Comparison of ENCODE assay signal across 8 cellular contexts in genomic region chr1:86965012-86965826, GRCh38. TPM values are rescaled to one million over a fixed set of nuclear protein-coding genes. Genes with fewer than 3 reads are reported as not detected.
A peak's percentile ranks its signal among the peaks of the same experiment; 100 is the strongest.
DNase-seq lines count a peak whose midpoint lies in the region; ATAC-seq and TF ChIP-seq lines count a peak whose summit lies in the region.

No MANE protein-coding gene starts in this region.

- H2AFZ ChIP-seq in HCT116 (ENCODE audit: low read depth, low read length, poor library complexity, severe bottlenecking) = no peak overlapping the region
- H2AFZ ChIP-seq in PC-9 = no peak overlapping the region
- no peak overlapping the region for H2AFZ ChIP-seq in osteoblast (ENCODE audit: low read length)

- TF ChIP-seq CTCF in HCT116 (IDR thresholded peaks at IDR 0.05 in 2 of 3, conservative IDR thresholded peaks at IDR 0.05 in 1 of 3; ENCODE audit: borderline replicate concordance in 1 of 3, insufficient read depth in 1 of 3, low read depth in 2 of 3, low read length in 2 of 3) (peak; percentile 54 to 77 (median 72); a peak in 5 of 6 replicates), PC-9 (conservative IDR thresholded peaks at IDR 0.05) (peak; percentile 87), epithelial cell of esophagus (IDR thresholded peaks at IDR 0.05; ENCODE audit: insufficient read depth, low read depth, low read length, missing control alignments) (peak; percentile 79), osteoblast (IDR thresholded peaks at IDR 0.05; ENCODE audit: extremely low read depth, low read depth, low read length) (peak; percentile 82)

- no peak overlapping the region for H3K4me3 ChIP-seq in HCT116 (replicated peaks in 1 of 2; ENCODE audit: low read depth in 1 of 2, low read length in 2 of 2)
- H3K4me3 ChIP-seq in PC-9 = no peak overlapping the region
- H3K4me3 ChIP-seq in epithelial cell of esophagus (ENCODE audit: low read length) = no peak overlapping the region
- H3K4me3 ChIP-seq in osteoblast (ENCODE audit: insufficient read depth, low read length) = no peak overlapping the region

- CTCF ChIA-PET in HCT116 (lab: Charles Lee) (interaction anchor here (0.8 to 1.8 kb wide), 9 partner anchors 9 to 223 kb away, joined by 3 to 15 read pairs (median 4); partner anchors contain the start of gene HS2ST1), PC-9 (lab: Charles Lee) (interaction anchor here (0.5 to 0.6 kb wide), 3 partner anchors 109 to 583 kb away, joined by 3 to 4 read pairs (median 3); no protein-coding TSS in a partner anchor)

- no peaks in the 10 kb centered on the region for H3F3A ChIP-seq in PC-9 (ENCODE audit: insufficient read depth, low read depth)

- no peaks in the 10 kb centered on the region for H3K9me2 ChIP-seq in HCT116 (ENCODE audit: insufficient read depth)
- H3K9me2 ChIP-seq in PC-9 (ENCODE audit: insufficient read depth) = no peaks in the 10 kb centered on the region

- intact Hi-C loops in HCT116 (cut with micrococcal nuclease) (loop anchor here (1.0 to 5.0 kb wide), 3 partner anchors 117 to 184 kb away; no protein-coding TSS in a partner anchor), PC-9 (cut with micrococcal nuclease; ENCODE audit: unreplicated experiment) (loop anchor here (1.0 to 10.0 kb wide), 3 partner anchors 60 to 220 kb away; no protein-coding TSS in a partner anchor)

- peak; percentile 1 to 10 for DNase-seq in NCI-H2081 (lab: John Stamatoyannopoulos, UW)
- DNase-seq in NCI-H2081 treated with DMSO at 0.1 percent for 48 hours (lab: John Stamatoyannopoulos, UW) = no peak
- peak; percentile 23 for DNase-seq in HCT116 (ENCODE audit: low read depth, low spot score)
- peak in 1 of 2 experiments; percentile 6 for DNase-seq in PC-9
- DNase-seq in epithelial cell of esophagus (ENCODE audit: low read depth) = peak; percentile 39
- peak; percentile 30 for DNase-seq in osteoblast (ENCODE audit: insufficient read length, low spot score, missing footprints)
- no peak for DNase-seq in DMS153 (lab: John Stamatoyannopoulos, UW)

- POLR2A ChIA-PET in HCT116 (lab: Charles Lee) (no interaction called here), PC-9 (lab: Charles Lee; ENCODE audit: unreplicated experiment) (no interaction called here)

- H3K9me3 ChIP-seq in HCT116 (ENCODE audit: control insufficient read depth in 1 of 2, insufficient read depth in 1 of 2, low read depth in 1 of 2, low read length in 2 of 2) (no peaks in the 10 kb centered on the region), PC-9 (ENCODE audit: insufficient read depth, low read depth) (no peaks in the 10 kb centered on the region), osteoblast (ENCODE audit: low read depth, low read length) (no peaks in the 10 kb centered on the region)

- peak; percentile 72 for ATAC-seq in HCT116
- ATAC-seq in HG03378 (IDR thresholded peaks at IDR 0.05; ENCODE audit: unreplicated experiment) = no peak

- TF ChIP-seq POLR2A in HCT116 (IDR thresholded peaks at IDR 0.05; ENCODE audit: borderline replicate concordance, extremely low read depth, insufficient read depth, insufficient read length) = no peak

- H4K20me1 ChIP-seq in HCT116 (ENCODE audit: insufficient read depth) (peaks cover 4% of the 10 kb centered on the region; the same call in 1 of the 2 replicates), PC-9 (ENCODE audit: insufficient read depth) (no peaks in the 10 kb centered on the region), osteoblast (ENCODE audit: insufficient read depth, low read length) (no peaks in the 10 kb centered on the region)

- H3K27me3 ChIP-seq in HCT116 (ENCODE audit: insufficient read depth, low read length) (no peaks in the 10 kb centered on the region), PC-9 (ENCODE audit: insufficient read depth, low read depth) (no peaks in the 10 kb centered on the region), osteoblast (ENCODE audit: insufficient read depth, low read length) (no peaks in the 10 kb centered on the region)

- BruUV-seq in HCT116 (replicated peaks; lab: Mats Ljungman, UMichigan) (no TSS peak), PC-9 (replicated peaks; lab: Mats Ljungman, UMichigan) (no TSS peak)

- TF ChIP-seq RAD21 in HCT116 (IDR thresholded peaks at IDR 0.05; ENCODE audit: low read depth) = peak; percentile 81

- RAD21 ChIA-PET in HCT116 (lab: Charles Lee; ENCODE audit: low non-redundant PET in 1 of 2, low total read pairs in 2 of 2, uncharacterized antibody in 2 of 2, unreplicated experiment in 2 of 2) = no interaction called here

- H3K4me2 ChIP-seq in HCT116 (ENCODE audit: low read length) = no peak overlapping the region
- H3K4me2 ChIP-seq in PC-9 = no peak overlapping the region
- no peak overlapping the region for H3K4me2 ChIP-seq in osteoblast (ENCODE audit: insufficient read depth, low read length)

- H3K9ac ChIP-seq in HCT116 (ENCODE audit: low read length) = no peak overlapping the region

- H3K27ac ChIP-seq in HCT116 (ENCODE audit: low read depth, low read length) = no peak overlapping the region
- no peak overlapping the region for H3K27ac ChIP-seq in PC-9
- H3K27ac ChIP-seq in osteoblast (ENCODE audit: low read depth, low read length) = no peak overlapping the region

- no peaks in the 10 kb centered on the region for H3K36me3 ChIP-seq in HCT116 (ENCODE audit: control insufficient read depth in 1 of 2, insufficient read depth in 2 of 2, low read length in 2 of 2)
- no peaks in the 10 kb centered on the region for H3K36me3 ChIP-seq in PC-9 (ENCODE audit: low read depth)
- no peaks in the 10 kb centered on the region for H3K36me3 ChIP-seq in osteoblast (ENCODE audit: insufficient read depth, low read length)

- H3K4me1 ChIP-seq in HCT116 (ENCODE audit: control insufficient read depth in 1 of 2, insufficient read depth in 2 of 2, low read length in 2 of 2) = no peaks in the 10 kb centered on the region
- no peaks in the 10 kb centered on the region for H3K4me1 ChIP-seq in PC-9 (replicated peaks; ENCODE audit: insufficient read depth)
- H3K4me1 ChIP-seq in osteoblast (ENCODE audit: insufficient read depth, low read length) = peaks cover 5% of the 10 kb centered on the region

- H3K79me2 ChIP-seq in HCT116 (ENCODE audit: insufficient read depth, low read length) (peaks cover 6% of the 10 kb centered on the region; the same call in 1 of the 2 replicates), PC-9 (ENCODE audit: low read depth) (0 out of 2 replicates have a peak, but pooled peaks cover 16% of the 10 kb centered on the region), osteoblast (ENCODE audit: insufficient read depth, low read length) (peaks cover 11% of the 10 kb centered on the region)

TF ChIP-seq in HCT116, 20 proteins besides CTCF, POLR2A, EP300 and RAD21:
- TF ChIP-seq SIN3A (IDR thresholded peaks at IDR 0.05; ENCODE audit: low read depth) = no peak
- no peak for TF ChIP-seq FOSL1 (IDR thresholded peaks at IDR 0.05; ENCODE audit: low read depth)
- no peak for TF ChIP-seq EZH2 (IDR thresholded peaks at IDR 0.05)
- no peak for TF ChIP-seq ZNF274 (IDR thresholded peaks at IDR 0.05; ENCODE audit: low read depth, low read length)
- no peak for TF ChIP-seq CBX3 (IDR thresholded peaks at IDR 0.05; ENCODE audit: low read depth)
- TF ChIP-seq ATF3 (IDR thresholded peaks at IDR 0.05) = no peak
- TF ChIP-seq EGR1 (IDR thresholded peaks at IDR 0.05; ENCODE audit: low read depth) = no peak
- TF ChIP-seq JUND (IDR thresholded peaks at IDR 0.05) = no peak
- TF ChIP-seq CEBPB (IDR thresholded peaks at IDR 0.05; ENCODE audit: low read depth) = no peak
- TF ChIP-seq TCF7L2 (IDR thresholded peaks at IDR 0.05; ENCODE audit: borderline replicate concordance, extremely low read depth, insufficient read depth, insufficient read length) = no peak
- no peak for TF ChIP-seq EZH2phosphoT487 (IDR thresholded peaks at IDR 0.05; ENCODE audit: borderline replicate concordance)
- no peak for TF ChIP-seq MAX (IDR thresholded peaks at IDR 0.05)
- no peak for TF ChIP-seq SP1 (IDR thresholded peaks at IDR 0.05; ENCODE audit: low read depth)
- no peak for TF ChIP-seq YY1 (IDR thresholded peaks at IDR 0.05; ENCODE audit: extremely low read depth, insufficient replicate concordance, low read depth, low read length)
- TF ChIP-seq ZFX (IDR thresholded peaks at IDR 0.05) = no peak
- no peak for TF ChIP-seq REST (IDR thresholded peaks at IDR 0.05; ENCODE audit: low read depth)
TF ChIP-seq in HCT116: peak in this region for 0.

RNA-seq across cellular contexts. Expression of gene HS2ST1, which starts 50.8 kb away (rescaled TPM):
- total RNA-seq in HCT116 (2021; ENCODE audit: unreplicated experiment) (30.1 TPM), PC-9 (2021) (35.0 and 37.0 TPM in 2 replicates), osteoblast (20.3 and 22.1 TPM in 2 replicates)
- 8.4 and 10.9 TPM in 2 replicates for polyA plus RNA-seq in HCT116 (2012)

RNA-seq across cellular contexts. Expression of gene SELENOF, which starts 51.3 kb away (rescaled TPM):
- total RNA-seq in HCT116 (2021; ENCODE audit: unreplicated experiment) (175 TPM), PC-9 (2021) (137 and 142 TPM in 2 replicates), osteoblast (171 and 182 TPM in 2 replicates)
- polyA plus RNA-seq in HCT116 (2012) = 89.7 and 108 TPM in 2 replicates

Comparison
In these comparisons a context has a peak if more than half of its experiments do, and no peak if none do; other contexts are left out.
1. DNase-seq: peak in NCI-H2081 (2 of 2), HCT116 (single experiment), epithelial cell of esophagus (single experiment) and osteoblast (single experiment); none in NCI-H2081 treated with DMSO at 0.1 percent for 48 hours (single experiment) and DMS153 (single experiment).
2. Peak in every context shown above with its lines, with median percentiles within 50 percentile points of each other: CTCF ChIP-seq.